27 cellular contexts compared by ENCODE assay signal in genomic region chr10:110737886-110738634, GRCh38.
A peak's percentile ranks its signal among the peaks of the same experiment; 100 is the strongest.
DNase-seq lines count a peak whose midpoint lies in the region; ATAC-seq and TF ChIP-seq lines count a peak whose summit lies in the region.
"Had no signal": no experiment of that assay in that cellular context is flagged by ENCODE, and none has a peak within 500 bp of the region (broad histone marks: within the 10 kb centered on the region; RNA-seq: fewer than 3 reads in every experiment).

No MANE protein-coding gene starts in this region.

- no peak for ATAC-seq in T-helper 17 cell
- peak in 7 of 8 donors; percentile 7 to 80 (median 49) for ATAC-seq in heart right ventricle
- no peak for ATAC-seq in GM19397 (IDR thresholded peaks at IDR 0.05; ENCODE audit: unreplicated experiment)
- ATAC-seq in HG03457 (IDR thresholded peaks at IDR 0.05; ENCODE audit: unreplicated experiment), result no peak
- no peak for ATAC-seq in GM21723 (IDR thresholded peaks at IDR 0.05; ENCODE audit: unreplicated experiment)
- ATAC-seq in GM18907 (IDR thresholded peaks at IDR 0.05; ENCODE audit: unreplicated experiment), result no peak
- ATAC-seq: effector memory CD8-positive, alpha-beta T cell; left lung; mucosa of descending colon; WTC11 had no signal

- no peaks in the 10 kb centered on the region for H3K36me3 Mint-ChIP-seq in T-helper 17 cell (ENCODE audit: low read depth)
- H3K36me3 Mint-ChIP-seq in chondrocyte (ENCODE audit: low read depth), result no peaks in the 10 kb centered on the region
- H3K36me3 Mint-ChIP-seq: CD14-positive monocyte, WTC11 had no signal

- H3K4me3 Mint-ChIP-seq in T-helper 17 cell (no peak overlapping the region), chondrocyte (ENCODE audit: unreplicated experiment) (no peak overlapping the region)
- H3K4me3 Mint-ChIP-seq: CD14-positive monocyte; effector memory CD8-positive, alpha-beta T cell; nephron progenitor cell; WTC11 had no signal

- H3K4me1 ChIP-seq in heart right ventricle, result peaks cover 13 to 99% (median 47%) of the 10 kb centered on the region in 9 donors
- H3K4me1 ChIP-seq: HAP-1, left lung, prostate gland had no signal

- 21 to 38% methylated on average over 7 of the region's 7 CpGs for WGBS in heart right ventricle, 2 donors

- no peak for TF ChIP-seq CTCF in chondrocyte (IDR thresholded peaks at IDR 0.05)
- no peak for TF ChIP-seq CTCF in heart right ventricle (IDR thresholded peaks at IDR 0.05)

- H3K27me3 Mint-ChIP-seq in T-helper 17 cell (peaks cover 26% of the 10 kb centered on the region), chondrocyte (ENCODE audit: low read depth) (peaks cover 10% of the 10 kb centered on the region)

- no peaks in the 10 kb centered on the region for H3K9me3 Mint-ChIP-seq in chondrocyte (ENCODE audit: low read depth)
- H3K9me3 Mint-ChIP-seq: CD14-positive monocyte; effector memory CD8-positive, alpha-beta T cell; nephron progenitor cell had no signal

- H3K36me3 ChIP-seq in heart right ventricle, result no peaks in the 10 kb centered on the region
- H3K36me3 ChIP-seq: esophagus squamous epithelium, HAP-1, left lung, prostate gland, spleen had no signal

- H3K27ac Mint-ChIP-seq in T-helper 17 cell (peak overlapping the region; percentile 37), chondrocyte (ENCODE audit: unreplicated experiment) (peak overlapping the region; percentile 86)
- H3K27ac Mint-ChIP-seq: effector memory CD8-positive, alpha-beta T cell; nephron progenitor cell; WTC11 had no signal

- H3K27ac ChIP-seq in heart right ventricle, result peak overlapping the region; percentile 5 to 80 (median 72)
- H3K27ac ChIP-seq: esophagus squamous epithelium, left lung, prostate gland, RWPE1, spleen had no signal

- no peak for DNase-seq in T-helper 17 cell
- no peak for DNase-seq in chondrocyte (ENCODE audit: low spot score)
- no peak for DNase-seq in heart right ventricle
- peak; percentile 6 for DNase-seq in non-pigmented ciliary epithelial cell (ENCODE audit: low read depth)
- DNase-seq: activated CD8-positive, alpha-beta memory T cell treated with anti-CD3 and anti-CD28 coated beads, Interleukin-2, amount 50 U/mL, for 4 hours; effector memory CD8-positive, alpha-beta T cell; esophagus squamous epithelium; glutamatergic neuron; KBM-7; left lung; mucosa of descending colon; NCI-H1436 treated with DMSO at 0.1 percent for 48 hours; NCI-H2171 treated with DMSO at 0.1 percent for 48 hours; nephron progenitor cell; spleen; stimulated activated CD4-positive, alpha-beta T cell treated with anti-CD3 and anti-CD28 coated beads, Interleukin-4, amount 100 ng/mL, for 1 hour; stimulated activated naive CD4-positive, alpha-beta T cell; T1000 had no signal

- no peak overlapping the region for H3K4me3 ChIP-seq in heart right ventricle
- H3K4me3 ChIP-seq: esophagus squamous epithelium, HAP-1, left lung, mucosa of descending colon, prostate gland, spleen had no signal

- no peaks in the 10 kb centered on the region for H3K9me3 ChIP-seq in T-helper 17 cell (ENCODE audit: control insufficient read depth, low read length, poor library complexity, severe bottlenecking)
- no peaks in the 10 kb centered on the region for H3K9me3 ChIP-seq in heart right ventricle
- H3K9me3 ChIP-seq: esophagus squamous epithelium, HAP-1, left lung, mucosa of descending colon, prostate gland, spleen had no signal

- H3K27me3 ChIP-seq in heart right ventricle, result no peaks in the 10 kb centered on the region

- peaks cover 47% of the 10 kb centered on the region for H3K4me1 Mint-ChIP-seq in T-helper 17 cell
- H3K4me1 Mint-ChIP-seq in chondrocyte (ENCODE audit: low read depth), result peaks cover 34% of the 10 kb centered on the region
- H3K4me1 Mint-ChIP-seq: WTC11 had no signal

- intact Hi-C loops in heart right ventricle (cut with DNase I), result loop anchor here in 2 of 10 donors (5.0 kb wide), 2 partner anchors 41 to 51 kb away; no protein-coding TSS in a partner anchor

Comparison
In these comparisons a context has a peak if more than half of its experiments do, and no peak if none do; other contexts are left out.
1. ATAC-seq: peak in heart right ventricle (7 of 8); none in T-helper 17 cell (single experiment), GM19397 (single experiment), HG03457 (single experiment), GM21723 (single experiment) and GM18907 (single experiment).